In the genomic region with DNA sequence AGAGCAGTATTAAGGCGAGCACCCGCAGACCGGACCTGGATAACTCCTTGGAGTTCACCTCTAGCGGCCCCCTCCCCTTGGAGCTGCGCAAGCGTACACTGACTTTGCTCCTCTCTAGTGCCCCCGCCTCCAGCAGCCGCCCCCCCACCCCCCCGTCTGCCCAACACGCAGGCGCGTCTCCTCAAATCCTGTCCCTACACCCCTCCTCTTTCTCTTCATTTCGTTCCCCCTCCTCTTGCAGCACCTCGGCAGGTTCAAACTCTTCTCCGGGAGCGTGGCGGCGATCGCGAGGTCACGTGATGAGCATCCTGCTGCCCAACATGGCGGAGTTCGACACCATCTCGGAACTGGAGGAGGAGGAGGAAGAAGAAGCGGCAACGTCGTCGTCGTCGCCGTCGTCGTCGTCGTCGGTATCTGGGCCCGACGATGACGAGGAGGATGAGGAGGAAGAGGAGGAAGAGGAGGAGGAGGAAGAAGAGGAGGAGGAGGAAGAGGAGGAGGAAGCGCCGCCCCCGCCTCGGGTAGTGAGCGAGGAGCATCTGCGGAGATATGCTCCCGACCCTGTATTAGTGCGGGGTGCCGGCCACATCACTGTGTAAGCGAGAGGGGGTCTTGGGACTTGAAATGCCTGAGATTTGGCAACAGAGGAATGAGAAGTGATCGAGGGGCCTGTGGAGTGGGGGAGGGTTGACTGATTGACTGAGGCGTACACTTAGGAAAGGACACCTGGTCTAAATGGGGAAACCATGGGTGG, we compare ENCODE assay signal across 1 cellular context.
TF ChIP-seq lines count a peak whose summit lies in the region.

CHIC1 (plus strand) TSS at position 212 of the 754 bp plus-strand sequence; CDS start at position 300, 88 bp downstream.

TF ChIP-seq in HEK293, 187 proteins besides CTCF, POLR2A, EP300 and RAD21 (continued from another document and continues in another):
- TF ChIP-seq ZNF639 (tag by site-specific recombination; IDR thresholded peaks at IDR 0.05) (peak; percentile 63; the same call in 1 of the 2 replicates), GLIS2 (tag by site-specific recombination; IDR thresholded peaks at IDR 0.05) (no peak), TRIM28 (IDR thresholded peaks at IDR 0.05; ENCODE audit: borderline replicate concordance, low read length) (no peak), BCL11B (tag by site-specific recombination; IDR thresholded peaks at IDR 0.05; ENCODE audit: low read depth) (no peak), IKZF3 (tag by site-specific recombination; IDR thresholded peaks at IDR 0.05) (no peak), ZNF776 (tag by site-specific recombination; IDR thresholded peaks at IDR 0.05; ENCODE audit: borderline replicate concordance) (no peak), ZNF155 (tag by site-specific recombination; IDR thresholded peaks at IDR 0.05) (no peak), ZNF26 (tag by site-specific recombination; IDR thresholded peaks at IDR 0.05) (no peak), ZNF561 (tag by site-specific recombination; IDR thresholded peaks at IDR 0.05; ENCODE audit: borderline replicate concordance) (no peak), ZNF133 (tag by site-specific recombination; IDR thresholded peaks at IDR 0.05) (0 out of 2 replicates have a peak, but pooled peaks have one; percentile 19), ZNF785 (tag by site-specific recombination; IDR thresholded peaks at IDR 0.05) (no peak), SCRT2 (tag by site-specific recombination; IDR thresholded peaks at IDR 0.05) (no peak), TCF7L2 (IDR thresholded peaks at IDR 0.05; ENCODE audit: borderline replicate concordance, low read depth, low read length) (no peak), SETDB1 (IDR thresholded peaks at IDR 0.05; ENCODE audit: insufficient read length, low read length) (no peak), ZNF830 (tag by site-specific recombination; IDR thresholded peaks at IDR 0.05; ENCODE audit: low read depth) (no peak), PRDM2 (tag by site-specific recombination; IDR thresholded peaks at IDR 0.05; ENCODE audit: borderline replicate concordance) (no peak), MEIS1 (CRISPR knock-in tag; IDR thresholded peaks at IDR 0.05; ENCODE audit: borderline replicate concordance) (no peak), ZNF221 (tag by site-specific recombination; IDR thresholded peaks at IDR 0.05; ENCODE audit: borderline replicate concordance) (no peak), HOXD13 (CRISPR knock-in tag; IDR thresholded peaks at IDR 0.05; ENCODE audit: borderline replicate concordance) (no peak), BCL6B (tag by site-specific recombination; IDR thresholded peaks at IDR 0.05) (no peak), ZBTB44 (tag by site-specific recombination; IDR thresholded peaks at IDR 0.05) (no peak), ZNF202 (tag by site-specific recombination; IDR thresholded peaks at IDR 0.05; ENCODE audit: borderline replicate concordance) (no peak), ZNF600 (tag by site-specific recombination; IDR thresholded peaks at IDR 0.05) (peak; percentile 62), ZNF169 (tag by site-specific recombination; IDR thresholded peaks at IDR 0.05) (no peak), ZBTB49 (tag by site-specific recombination; IDR thresholded peaks at IDR 0.05; ENCODE audit: low read depth) (no peak), ZBTB7A (tag by site-specific recombination; IDR thresholded peaks at IDR 0.05; ENCODE audit: low read depth) (no peak), ZNF354C (tag by site-specific recombination; IDR thresholded peaks at IDR 0.05; ENCODE audit: borderline replicate concordance, low read depth) (no peak), SP3 (tag by site-specific recombination; IDR thresholded peaks at IDR 0.05) (peak; percentile 64), OVOL3 (tag by site-specific recombination; IDR thresholded peaks at IDR 0.05) (no peak), EGR2 (tag by site-specific recombination; IDR thresholded peaks at IDR 0.05; ENCODE audit: low read depth) (peak; percentile 91), ZNF394 (tag by site-specific recombination; IDR thresholded peaks at IDR 0.05; ENCODE audit: borderline replicate concordance) (no peak; the same call in 1 of the 2 replicates), ZFP41 (tag by site-specific recombination; IDR thresholded peaks at IDR 0.05; ENCODE audit: borderline replicate concordance) (no peak)
- TF ChIP-seq, protein P1, sequence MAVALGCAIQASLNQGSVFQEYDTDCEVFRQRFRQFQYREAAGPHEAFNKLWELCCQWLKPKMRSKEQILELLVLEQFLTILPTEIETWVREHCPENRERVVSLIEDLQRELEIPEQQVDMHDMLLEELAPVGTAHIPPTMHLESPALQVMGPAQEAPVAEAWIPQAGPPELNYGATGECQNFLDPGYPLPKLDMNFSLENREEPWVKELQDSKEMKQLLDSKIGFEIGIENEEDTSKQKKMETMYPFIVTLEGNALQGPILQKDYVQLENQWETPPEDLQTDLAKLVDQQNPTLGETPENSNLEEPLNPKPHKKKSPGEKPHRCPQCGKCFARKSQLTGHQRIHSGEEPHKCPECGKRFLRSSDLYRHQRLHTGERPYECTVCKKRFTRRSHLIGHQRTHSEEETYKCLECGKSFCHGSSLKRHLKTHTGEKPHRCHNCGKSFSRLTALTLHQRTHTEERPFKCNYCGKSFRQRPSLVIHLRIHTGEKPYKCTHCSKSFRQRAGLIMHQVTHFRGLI (tag by site-specific recombination; IDR thresholded peaks at IDR 0.05): no peak
- TF ChIP-seq, protein P2, sequence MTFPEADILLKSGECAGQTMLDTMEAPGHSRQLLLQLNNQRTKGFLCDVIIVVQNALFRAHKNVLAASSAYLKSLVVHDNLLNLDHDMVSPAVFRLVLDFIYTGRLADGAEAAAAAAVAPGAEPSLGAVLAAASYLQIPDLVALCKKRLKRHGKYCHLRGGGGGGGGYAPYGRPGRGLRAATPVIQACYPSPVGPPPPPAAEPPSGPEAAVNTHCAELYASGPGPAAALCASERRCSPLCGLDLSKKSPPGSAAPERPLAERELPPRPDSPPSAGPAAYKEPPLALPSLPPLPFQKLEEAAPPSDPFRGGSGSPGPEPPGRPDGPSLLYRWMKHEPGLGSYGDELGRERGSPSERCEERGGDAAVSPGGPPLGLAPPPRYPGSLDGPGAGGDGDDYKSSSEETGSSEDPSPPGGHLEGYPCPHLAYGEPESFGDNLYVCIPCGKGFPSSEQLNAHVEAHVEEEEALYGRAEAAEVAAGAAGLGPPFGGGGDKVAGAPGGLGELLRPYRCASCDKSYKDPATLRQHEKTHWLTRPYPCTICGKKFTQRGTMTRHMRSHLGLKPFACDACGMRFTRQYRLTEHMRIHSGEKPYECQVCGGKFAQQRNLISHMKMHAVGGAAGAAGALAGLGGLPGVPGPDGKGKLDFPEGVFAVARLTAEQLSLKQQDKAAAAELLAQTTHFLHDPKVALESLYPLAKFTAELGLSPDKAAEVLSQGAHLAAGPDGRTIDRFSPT (tag by site-specific recombination; IDR thresholded peaks at IDR 0.05): no peak
